Comparison of ENCODE assay signal across 9 cellular contexts in genomic region chr6:118808794-118809668, GRCh38.
A peak's percentile ranks its signal among the peaks of the same experiment; 100 is the strongest.
DNase-seq lines count a peak whose midpoint lies in the region; ATAC-seq and TF ChIP-seq lines count a peak whose summit lies in the region.
"Had no signal": no experiment of that assay in that cellular context is flagged by ENCODE, and none has a peak within 500 bp of the region (broad histone marks: within the 10 kb centered on the region; RNA-seq: fewer than 3 reads in every experiment).

No MANE protein-coding gene starts in this region.

- no peaks in the 10 kb centered on the region for H3K36me3 ChIP-seq in A673 (ENCODE audit: insufficient read depth, low read length, poor library complexity, severe bottlenecking)

- H3K9me3 Mint-ChIP-seq in WTC11: peaks cover 13% of the 10 kb centered on the region

- H3K4me1 Mint-ChIP-seq in WTC11: peaks cover 22% of the 10 kb centered on the region

- no peaks in the 10 kb centered on the region for H3K27me3 ChIP-seq in A673 (replicated peaks; ENCODE audit: insufficient read depth, low read depth, low read length, poor library complexity)

- no peak overlapping the region; the same call in 1 of the 2 replicates for H3K27ac Mint-ChIP-seq in WTC11

- CTCF ChIA-PET in WTC11 (lab: Charles Lee): interaction anchor here (0.8 to 1.6 kb wide), 3 partner anchors 9 to 103 kb away, joined by 3 to 14 read pairs (median 4); no protein-coding TSS in a partner anchor
- CTCF ChIA-PET in A673 (lab: Charles Lee): no interaction called here
- CTCF ChIA-PET in RWPE1 (lab: Yijun Ruan, JAX): interaction anchor here (0.7 kb wide), 1 partner anchor 8 kb away, joined by 4 read pairs; no protein-coding TSS in a partner anchor

- no TSS peak for BruUV-seq in A673 (replicated peaks; lab: Mats Ljungman, UMichigan)

- peak; percentile 48 for ATAC-seq in GM18873 (IDR thresholded peaks at IDR 0.05; ENCODE audit: low FRiP score, unreplicated experiment)
- ATAC-seq in HG03280 (IDR thresholded peaks at IDR 0.05; ENCODE audit: unreplicated experiment): peak; percentile 81
- ATAC-seq in WTC11: peak; percentile 27
- ATAC-seq in GM21360 (IDR thresholded peaks at IDR 0.05; ENCODE audit: unreplicated experiment): no peak

- H3K4me3 ChIP-seq in A673 (ENCODE audit: low read depth, low read length, poor library complexity, severe bottlenecking): no peak overlapping the region

- DNase-seq in AML-193 (lab: John Stamatoyannopoulos, UW) (peak; percentile 95 to 99), WTC11 (ENCODE audit: low spot score) (no peak), A673 (ENCODE audit: low spot score) (no peak), foreskin melanocyte (no peak), RWPE1 (ENCODE audit: low spot score) (no peak)
- DNase-seq: cortex of kidney had no signal

- no peaks in the 10 kb centered on the region for H3K4me1 ChIP-seq in A673 (ENCODE audit: insufficient read depth, low read length, poor library complexity, severe bottlenecking)

- H3K4me3 Mint-ChIP-seq in WTC11: no peak overlapping the region

- intact Hi-C loops in A673 (cut with micrococcal nuclease; ENCODE audit: unreplicated experiment): no loop called here

- TF ChIP-seq CTCF in WTC11 (IDR thresholded peaks at IDR 0.05) (no peak), A673 (conservative IDR thresholded peaks at IDR 0.05; ENCODE audit: low read depth, low read length) (no peak), RWPE1 (conservative IDR thresholded peaks at IDR 0.05; ENCODE audit: low read depth) (no peak)

- H3K27me3 Mint-ChIP-seq in WTC11 (ENCODE audit: low read depth): no peaks in the 10 kb centered on the region

- H3K36me3 Mint-ChIP-seq in WTC11: peaks cover 16% of the 10 kb centered on the region

- POLR2A ChIA-PET in WTC11 (lab: Charles Lee): interaction anchor here (0.6 kb wide), 1 partner anchor 335 kb away, joined by 6 read pairs; no protein-coding TSS in a partner anchor
- POLR2A ChIA-PET in A673 (lab: Charles Lee; ENCODE audit: low non-redundant PET): no interaction called here
- POLR2A ChIA-PET in RWPE1 (lab: Yijun Ruan, JAX; ENCODE audit: low non-redundant PET): no interaction called here

- no peak overlapping the region for H3K27ac ChIP-seq in A673 (ENCODE audit: low read depth, low read length, poor library complexity, severe bottlenecking)
- no peak overlapping the region for H3K27ac ChIP-seq in RWPE1

- H3K9me3 ChIP-seq in A673 (ENCODE audit: low read depth, low read length, poor library complexity, severe bottlenecking): no peaks in the 10 kb centered on the region

TF ChIP-seq in WTC11, 78 proteins besides CTCF, POLR2A, EP300 and RAD21:
- TF ChIP-seq RELA (CRISPR knock-in tag; IDR thresholded peaks at IDR 0.05; ENCODE audit: borderline replicate concordance) (no peak), ZNF425 (CRISPR knock-in tag; conservative IDR thresholded peaks at IDR 0.05) (no peak), ZNF232 (CRISPR knock-in tag; IDR thresholded peaks at IDR 0.05) (no peak), ZNF671 (CRISPR knock-in tag; IDR thresholded peaks at IDR 0.05) (no peak)

Comparison
In these comparisons a context has a peak if more than half of its experiments do, and no peak if none do; other contexts are left out.
1. DNase-seq: peak in AML-193 (2 of 2); none in WTC11 (single experiment), A673 (single experiment), foreskin melanocyte (single experiment) and RWPE1 (single experiment).